1 cellular context compared by ENCODE assay signal in the genomic region with DNA sequence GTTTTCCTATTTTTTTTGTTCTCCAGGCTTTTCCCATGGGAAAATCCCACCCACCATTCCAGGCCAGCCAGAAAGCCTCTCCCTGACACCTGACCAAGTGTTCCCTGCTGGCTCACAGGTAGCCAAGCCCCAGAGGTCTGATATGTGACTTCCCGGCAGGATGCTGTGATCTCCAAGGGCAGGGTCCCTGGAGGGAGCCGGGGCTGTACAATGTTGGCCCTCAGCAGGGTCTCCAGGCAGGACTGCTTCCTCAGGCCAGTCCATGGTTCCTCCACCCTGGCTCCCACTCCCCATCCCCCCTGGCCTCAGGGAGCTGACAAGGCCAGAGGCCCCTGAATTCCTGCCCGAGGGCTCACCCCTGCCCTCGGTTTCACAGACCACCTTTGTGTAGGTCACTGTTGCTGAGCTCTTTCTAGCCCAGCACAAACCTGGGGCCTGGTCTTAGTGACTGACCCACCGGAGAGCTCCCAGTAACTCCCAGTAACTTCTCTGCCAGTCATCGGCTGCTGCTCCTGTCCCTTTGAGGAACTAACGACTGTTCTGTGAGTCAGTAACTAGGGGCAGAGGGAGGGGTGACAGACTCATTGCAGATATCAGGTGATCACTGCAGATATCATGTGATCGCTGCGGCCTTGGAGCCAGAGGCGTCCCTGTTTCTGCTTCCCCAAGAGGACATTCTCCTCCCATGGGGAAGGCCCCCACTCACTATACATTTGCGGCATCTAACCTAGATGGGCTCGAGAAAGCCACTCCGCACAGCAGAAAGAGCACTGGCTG.
TF ChIP-seq lines count a peak whose summit lies in the region.

No MANE protein-coding gene starts in this region.

TF ChIP-seq in HepG2, 621 proteins besides CTCF, POLR2A, EP300 and RAD21 (continued from another document and continues in another):
- TF ChIP-seq ZNF737 (CRISPR knock-in tag; IDR thresholded peaks at IDR 0.05; ENCODE audit: borderline replicate concordance): no peak
- TF ChIP-seq, protein P1, sequence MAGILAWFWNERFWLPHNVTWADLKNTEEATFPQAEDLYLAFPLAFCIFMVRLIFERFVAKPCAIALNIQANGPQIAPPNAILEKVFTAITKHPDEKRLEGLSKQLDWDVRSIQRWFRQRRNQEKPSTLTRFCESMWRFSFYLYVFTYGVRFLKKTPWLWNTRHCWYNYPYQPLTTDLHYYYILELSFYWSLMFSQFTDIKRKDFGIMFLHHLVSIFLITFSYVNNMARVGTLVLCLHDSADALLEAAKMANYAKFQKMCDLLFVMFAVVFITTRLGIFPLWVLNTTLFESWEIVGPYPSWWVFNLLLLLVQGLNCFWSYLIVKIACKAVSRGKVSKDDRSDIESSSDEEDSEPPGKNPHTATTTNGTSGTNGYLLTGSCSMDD (CRISPR knock-in tag; IDR thresholded peaks at IDR 0.05): no peak
- TF ChIP-seq ZNF232 (CRISPR knock-in tag; IDR thresholded peaks at IDR 0.05; ENCODE audit: borderline replicate concordance): 0 out of 2 replicates have a peak, but pooled peaks have one; percentile 46
- TF ChIP-seq PHF8 (CRISPR knock-in tag; IDR thresholded peaks at IDR 0.05): peak; percentile 49; the same call in 1 of the 2 replicates
- TF ChIP-seq, protein P2, sequence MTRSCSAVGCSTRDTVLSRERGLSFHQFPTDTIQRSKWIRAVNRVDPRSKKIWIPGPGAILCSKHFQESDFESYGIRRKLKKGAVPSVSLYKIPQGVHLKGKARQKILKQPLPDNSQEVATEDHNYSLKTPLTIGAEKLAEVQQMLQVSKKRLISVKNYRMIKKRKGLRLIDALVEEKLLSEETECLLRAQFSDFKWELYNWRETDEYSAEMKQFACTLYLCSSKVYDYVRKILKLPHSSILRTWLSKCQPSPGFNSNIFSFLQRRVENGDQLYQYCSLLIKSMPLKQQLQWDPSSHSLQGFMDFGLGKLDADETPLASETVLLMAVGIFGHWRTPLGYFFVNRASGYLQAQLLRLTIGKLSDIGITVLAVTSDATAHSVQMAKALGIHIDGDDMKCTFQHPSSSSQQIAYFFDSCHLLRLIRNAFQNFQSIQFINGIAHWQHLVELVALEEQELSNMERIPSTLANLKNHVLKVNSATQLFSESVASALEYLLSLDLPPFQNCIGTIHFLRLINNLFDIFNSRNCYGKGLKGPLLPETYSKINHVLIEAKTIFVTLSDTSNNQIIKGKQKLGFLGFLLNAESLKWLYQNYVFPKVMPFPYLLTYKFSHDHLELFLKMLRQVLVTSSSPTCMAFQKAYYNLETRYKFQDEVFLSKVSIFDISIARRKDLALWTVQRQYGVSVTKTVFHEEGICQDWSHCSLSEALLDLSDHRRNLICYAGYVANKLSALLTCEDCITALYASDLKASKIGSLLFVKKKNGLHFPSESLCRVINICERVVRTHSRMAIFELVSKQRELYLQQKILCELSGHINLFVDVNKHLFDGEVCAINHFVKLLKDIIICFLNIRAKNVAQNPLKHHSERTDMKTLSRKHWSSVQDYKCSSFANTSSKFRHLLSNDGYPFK (CRISPR knock-in tag; IDR thresholded peaks at IDR 0.05; ENCODE audit: borderline replicate concordance): no peak
- TF ChIP-seq KLF12 (CRISPR knock-in tag; IDR thresholded peaks at IDR 0.05; ENCODE audit: borderline replicate concordance): no peak
- no peak for TF ChIP-seq JDP2 (CRISPR knock-in tag; IDR thresholded peaks at IDR 0.05; ENCODE audit: borderline replicate concordance)
- TF ChIP-seq NR2F1 (CRISPR knock-in tag; IDR thresholded peaks at IDR 0.05): no peak
- no peak for TF ChIP-seq ZFP36 (IDR thresholded peaks at IDR 0.05; ENCODE audit: borderline replicate concordance, low read depth, low read length, partially characterized antibody)
- no peak for TF ChIP-seq ZNF510 (CRISPR knock-in tag; IDR thresholded peaks at IDR 0.05; ENCODE audit: low read depth)
- TF ChIP-seq RFX3 (CRISPR knock-in tag; IDR thresholded peaks at IDR 0.05): no peak
- TF ChIP-seq SMC3 (IDR thresholded peaks at IDR 0.05; ENCODE audit: low read length): peak; percentile 7; the same call in 1 of the 2 replicates
- TF ChIP-seq ZFP36L2 (CRISPR knock-in tag; IDR thresholded peaks at IDR 0.05): no peak
- TF ChIP-seq, protein P3, sequence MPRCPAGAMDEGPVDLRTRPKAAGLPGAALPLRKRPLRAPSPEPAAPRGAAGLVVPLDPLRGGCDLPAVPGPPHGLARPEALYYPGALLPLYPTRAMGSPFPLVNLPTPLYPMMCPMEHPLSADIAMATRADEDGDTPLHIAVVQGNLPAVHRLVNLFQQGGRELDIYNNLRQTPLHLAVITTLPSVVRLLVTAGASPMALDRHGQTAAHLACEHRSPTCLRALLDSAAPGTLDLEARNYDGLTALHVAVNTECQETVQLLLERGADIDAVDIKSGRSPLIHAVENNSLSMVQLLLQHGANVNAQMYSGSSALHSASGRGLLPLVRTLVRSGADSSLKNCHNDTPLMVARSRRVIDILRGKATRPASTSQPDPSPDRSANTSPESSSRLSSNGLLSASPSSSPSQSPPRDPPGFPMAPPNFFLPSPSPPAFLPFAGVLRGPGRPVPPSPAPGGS (CRISPR knock-in tag; IDR thresholded peaks at IDR 0.05): 0 out of 2 replicates have a peak, but pooled peaks have one; percentile 46
- TF ChIP-seq ZEB1 (IDR thresholded peaks at IDR 0.05; ENCODE audit: insufficient replicate concordance, low read depth): no peak
- TF ChIP-seq SP2 (CRISPR knock-in tag; IDR thresholded peaks at IDR 0.05): no peak
- no peak for TF ChIP-seq ATF1 (CRISPR knock-in tag; IDR thresholded peaks at IDR 0.05)
- TF ChIP-seq TGIF2 (CRISPR knock-in tag; IDR thresholded peaks at IDR 0.05): no peak
- TF ChIP-seq GPN1 (CRISPR knock-in tag; IDR thresholded peaks at IDR 0.05; ENCODE audit: borderline replicate concordance): no peak
- TF ChIP-seq, protein P4, sequence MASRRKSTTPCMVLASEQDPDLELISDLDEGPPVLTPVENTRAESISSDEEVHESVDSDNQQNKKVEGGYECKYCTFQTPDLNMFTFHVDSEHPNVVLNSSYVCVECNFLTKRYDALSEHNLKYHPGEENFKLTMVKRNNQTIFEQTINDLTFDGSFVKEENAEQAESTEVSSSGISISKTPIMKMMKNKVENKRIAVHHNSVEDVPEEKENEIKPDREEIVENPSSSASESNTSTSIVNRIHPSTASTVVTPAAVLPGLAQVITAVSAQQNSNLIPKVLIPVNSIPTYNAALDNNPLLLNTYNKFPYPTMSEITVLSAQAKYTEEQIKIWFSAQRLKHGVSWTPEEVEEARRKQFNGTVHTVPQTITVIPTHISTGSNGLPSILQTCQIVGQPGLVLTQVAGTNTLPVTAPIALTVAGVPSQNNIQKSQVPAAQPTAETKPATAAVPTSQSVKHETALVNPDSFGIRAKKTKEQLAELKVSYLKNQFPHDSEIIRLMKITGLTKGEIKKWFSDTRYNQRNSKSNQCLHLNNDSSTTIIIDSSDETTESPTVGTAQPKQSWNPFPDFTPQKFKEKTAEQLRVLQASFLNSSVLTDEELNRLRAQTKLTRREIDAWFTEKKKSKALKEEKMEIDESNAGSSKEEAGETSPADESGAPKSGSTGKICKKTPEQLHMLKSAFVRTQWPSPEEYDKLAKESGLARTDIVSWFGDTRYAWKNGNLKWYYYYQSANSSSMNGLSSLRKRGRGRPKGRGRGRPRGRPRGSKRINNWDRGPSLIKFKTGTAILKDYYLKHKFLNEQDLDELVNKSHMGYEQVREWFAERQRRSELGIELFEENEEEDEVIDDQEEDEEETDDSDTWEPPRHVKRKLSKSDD (CRISPR knock-in tag; IDR thresholded peaks at IDR 0.05; ENCODE audit: low read depth): no peak
- no peak for TF ChIP-seq FLYWCH1 (CRISPR knock-in tag; IDR thresholded peaks at IDR 0.05)
- TF ChIP-seq TAF15 (IDR thresholded peaks at IDR 0.05; ENCODE audit: low read depth, low read length, poor library complexity, severe bottlenecking): no peak
- TF ChIP-seq ZBTB7B (CRISPR knock-in tag; IDR thresholded peaks at IDR 0.05): peak; percentile 55
- TF ChIP-seq TBP (CRISPR knock-in tag; IDR thresholded peaks at IDR 0.05): no peak
- no peak for TF ChIP-seq PRPF4 (IDR thresholded peaks at IDR 0.05; ENCODE audit: low read depth, low read length, poor library complexity, severe bottlenecking)
- no peak for TF ChIP-seq MEF2D (CRISPR knock-in tag; IDR thresholded peaks at IDR 0.05)
- TF ChIP-seq AGO1 (IDR thresholded peaks at IDR 0.05; ENCODE audit: low read depth, low read length, poor library complexity, severe bottlenecking): no peak
- TF ChIP-seq MAFK (conservative IDR thresholded peaks at IDR 0.05 in 1 of 2, IDR thresholded peaks at IDR 0.05 in 1 of 2; ENCODE audit: low read length in 2 of 2): no peak
- no peak for TF ChIP-seq MTF2 (CRISPR knock-in tag; IDR thresholded peaks at IDR 0.05; ENCODE audit: borderline replicate concordance)
- no peak for TF ChIP-seq HNF4G (IDR thresholded peaks at IDR 0.05; ENCODE audit: borderline replicate concordance, low read depth, low read length)
- TF ChIP-seq HNF4G (CRISPR knock-in tag; IDR thresholded peaks at IDR 0.05; ENCODE audit: borderline replicate concordance, low read depth): no peak
- peak; percentile 61 for TF ChIP-seq JARID2 (CRISPR knock-in tag; IDR thresholded peaks at IDR 0.05; ENCODE audit: insufficient replicate concordance)
- TF ChIP-seq MYC (CRISPR knock-in tag; IDR thresholded peaks at IDR 0.05; ENCODE audit: borderline replicate concordance): peak; percentile 18; the same call in 1 of the 2 replicates
- no peak for TF ChIP-seq CENPT (CRISPR knock-in tag; IDR thresholded peaks at IDR 0.05; ENCODE audit: low read depth)
- TF ChIP-seq, protein P5, sequence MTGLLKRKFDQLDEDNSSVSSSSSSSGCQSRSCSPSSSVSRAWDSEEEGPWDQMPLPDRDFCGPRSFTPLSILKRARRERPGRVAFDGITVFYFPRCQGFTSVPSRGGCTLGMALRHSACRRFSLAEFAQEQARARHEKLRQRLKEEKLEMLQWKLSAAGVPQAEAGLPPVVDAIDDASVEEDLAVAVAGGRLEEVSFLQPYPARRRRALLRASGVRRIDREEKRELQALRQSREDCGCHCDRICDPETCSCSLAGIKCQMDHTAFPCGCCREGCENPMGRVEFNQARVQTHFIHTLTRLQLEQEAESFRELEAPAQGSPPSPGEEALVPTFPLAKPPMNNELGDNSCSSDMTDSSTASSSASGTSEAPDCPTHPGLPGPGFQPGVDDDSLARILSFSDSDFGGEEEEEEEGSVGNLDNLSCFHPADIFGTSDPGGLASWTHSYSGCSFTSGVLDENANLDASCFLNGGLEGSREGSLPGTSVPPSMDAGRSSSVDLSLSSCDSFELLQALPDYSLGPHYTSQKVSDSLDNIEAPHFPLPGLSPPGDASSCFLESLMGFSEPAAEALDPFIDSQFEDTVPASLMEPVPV (CRISPR knock-in tag; IDR thresholded peaks at IDR 0.05): 0 out of 2 replicates have a peak, but pooled peaks have one; percentile 36
- TF ChIP-seq ZFP62 (CRISPR knock-in tag; IDR thresholded peaks at IDR 0.05): no peak
- no peak for TF ChIP-seq ATF7 (IDR thresholded peaks at IDR 0.05)
- no peak; the same call in 1 of the 2 replicates for TF ChIP-seq ATF7 (CRISPR knock-in tag; IDR thresholded peaks at IDR 0.05)
- TF ChIP-seq SRSF1 (optimal IDR thresholded peaks at IDR 0.05; ENCODE audit: low read depth, low read length): peak; percentile 19
- TF ChIP-seq ZNF678 (CRISPR knock-in tag; IDR thresholded peaks at IDR 0.05): no peak
- no peak for TF ChIP-seq RBAK (CRISPR knock-in tag; IDR thresholded peaks at IDR 0.05)
- TF ChIP-seq HNRNPL (IDR thresholded peaks at IDR 0.05; ENCODE audit: low read depth, low read length): no peak
- TF ChIP-seq ARNT (IDR thresholded peaks at IDR 0.05): no peak
- TF ChIP-seq, protein P6, sequence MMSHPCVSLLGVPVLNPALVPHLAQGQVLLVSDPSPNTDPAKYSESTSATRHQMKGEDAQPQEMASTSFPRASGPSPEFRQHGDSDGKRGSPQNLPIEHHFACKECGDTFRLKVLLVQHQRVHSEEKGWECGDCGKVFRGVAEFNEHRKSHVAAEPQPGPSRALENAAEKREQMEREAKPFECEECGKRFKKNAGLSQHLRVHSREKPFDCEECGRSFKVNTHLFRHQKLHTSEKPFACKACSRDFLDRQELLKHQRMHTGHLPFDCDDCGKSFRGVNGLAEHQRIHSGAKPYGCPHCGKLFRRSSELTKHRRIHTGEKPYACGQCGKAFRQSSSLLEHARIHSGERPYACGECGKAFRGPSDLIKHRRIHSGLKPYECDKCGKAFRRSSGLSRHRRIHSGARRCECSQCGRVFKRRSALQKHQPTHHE (CRISPR knock-in tag; IDR thresholded peaks at IDR 0.05; ENCODE audit: borderline replicate concordance): 0 out of 2 replicates have a peak, but pooled peaks have one; percentile 16
- TF ChIP-seq NPAS2 (CRISPR knock-in tag; IDR thresholded peaks at IDR 0.05; ENCODE audit: borderline replicate concordance): no peak
- TF ChIP-seq ZNF768 (CRISPR knock-in tag; IDR thresholded peaks at IDR 0.05): no peak
- TF ChIP-seq U2AF1 (optimal IDR thresholded peaks at IDR 0.05; ENCODE audit: low read depth, low read length): no peak
- TF ChIP-seq, protein P7, sequence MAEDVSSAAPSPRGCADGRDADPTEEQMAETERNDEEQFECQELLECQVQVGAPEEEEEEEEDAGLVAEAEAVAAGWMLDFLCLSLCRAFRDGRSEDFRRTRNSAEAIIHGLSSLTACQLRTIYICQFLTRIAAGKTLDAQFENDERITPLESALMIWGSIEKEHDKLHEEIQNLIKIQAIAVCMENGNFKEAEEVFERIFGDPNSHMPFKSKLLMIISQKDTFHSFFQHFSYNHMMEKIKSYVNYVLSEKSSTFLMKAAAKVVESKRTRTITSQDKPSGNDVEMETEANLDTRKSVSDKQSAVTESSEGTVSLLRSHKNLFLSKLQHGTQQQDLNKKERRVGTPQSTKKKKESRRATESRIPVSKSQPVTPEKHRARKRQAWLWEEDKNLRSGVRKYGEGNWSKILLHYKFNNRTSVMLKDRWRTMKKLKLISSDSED (CRISPR knock-in tag; IDR thresholded peaks at IDR 0.05): no peak
- TF ChIP-seq SP1 (IDR thresholded peaks at IDR 0.05): no peak
- TF ChIP-seq SP1 (CRISPR knock-in tag; IDR thresholded peaks at IDR 0.05): no peak
- no peak for TF ChIP-seq ZSCAN12 (CRISPR knock-in tag; IDR thresholded peaks at IDR 0.05)
- TF ChIP-seq ZNF883 (CRISPR knock-in tag; IDR thresholded peaks at IDR 0.05; ENCODE audit: not compliant biosample characterization): no peak
- TF ChIP-seq ZNF530 (CRISPR knock-in tag; IDR thresholded peaks at IDR 0.05; ENCODE audit: low read depth): no peak
- TF ChIP-seq ZNF10 (CRISPR knock-in tag; IDR thresholded peaks at IDR 0.05; ENCODE audit: borderline replicate concordance, low read depth): no peak
- TF ChIP-seq RBM22 (optimal IDR thresholded peaks at IDR 0.05; ENCODE audit: low read length): no peak
- TF ChIP-seq SIX1 (CRISPR knock-in tag; IDR thresholded peaks at IDR 0.05; ENCODE audit: borderline replicate concordance): no peak
- TF ChIP-seq NKX3-1 (CRISPR knock-in tag; IDR thresholded peaks at IDR 0.05): no peak
- 0 out of 2 replicates have a peak, but pooled peaks have one; percentile 11 for TF ChIP-seq SP5 (CRISPR knock-in tag; IDR thresholded peaks at IDR 0.05; ENCODE audit: borderline replicate concordance, low read depth)
- no peak for TF ChIP-seq ZNF790 (CRISPR knock-in tag; IDR thresholded peaks at IDR 0.05; ENCODE audit: borderline replicate concordance)
- TF ChIP-seq, protein P8, sequence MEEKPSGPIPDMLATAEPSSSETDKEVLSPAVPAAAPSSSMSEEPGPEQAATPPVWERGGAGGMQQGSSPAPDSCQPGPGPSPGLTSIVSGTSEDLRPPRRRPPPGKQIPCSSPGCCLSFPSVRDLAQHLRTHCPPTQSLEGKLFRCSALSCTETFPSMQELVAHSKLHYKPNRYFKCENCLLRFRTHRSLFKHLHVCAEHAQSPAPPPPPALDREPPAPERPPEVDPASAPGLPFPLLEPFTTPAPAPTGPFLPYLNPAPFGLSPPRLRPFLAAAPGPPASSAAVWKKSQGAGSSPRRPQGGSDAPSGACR (CRISPR knock-in tag; IDR thresholded peaks at IDR 0.05): no peak
